27 cellular contexts compared by ENCODE assay signal in the genomic region with DNA sequence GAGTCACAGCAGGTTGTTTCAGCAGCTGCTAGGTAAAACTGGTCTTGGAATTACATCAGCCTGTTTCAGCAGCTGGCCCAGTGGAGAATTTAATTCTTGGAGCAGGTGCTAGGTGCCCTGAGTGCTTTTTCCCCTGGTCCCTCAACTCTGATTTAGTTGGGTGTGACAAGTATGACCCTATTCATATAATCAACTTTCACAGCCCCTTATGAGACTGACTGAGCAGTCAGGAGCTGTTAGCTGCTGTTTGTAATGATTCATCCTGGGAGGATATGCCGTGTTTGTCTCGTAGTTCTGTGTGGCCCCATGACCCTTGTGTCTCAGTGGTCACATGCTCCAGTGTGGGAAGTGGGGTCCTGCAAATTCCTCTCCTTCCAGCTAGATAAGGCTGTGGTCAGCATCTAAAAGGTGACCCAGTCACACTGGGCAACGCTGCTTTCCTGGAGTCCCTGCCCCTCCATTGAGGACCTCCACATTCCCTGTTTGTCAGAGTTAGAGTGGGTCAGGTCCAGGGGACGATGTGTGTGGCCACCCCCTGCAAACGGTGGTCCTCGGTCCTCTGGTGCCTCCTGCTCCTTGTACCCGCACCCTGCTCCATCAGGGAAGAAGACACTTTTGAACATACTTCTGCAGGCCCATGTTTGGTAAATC. TPM values are rescaled to one million over a fixed set of nuclear protein-coding genes. Genes with fewer than 3 reads are reported as not detected.
DNase-seq lines count a peak whose midpoint lies in the region; ATAC-seq, FAIRE-seq and TF ChIP-seq lines count a peak whose summit lies in the region.
"Had no signal": no experiment of that assay in that cellular context is flagged by ENCODE, and none has a peak within 500 bp of the region (broad histone marks: within the 10 kb centered on the region; RNA-seq: fewer than 3 reads in every experiment).

No MANE protein-coding gene starts in this region.

- no peak for TF ChIP-seq POLR2A in K562 (conservative IDR thresholded peaks at IDR 0.05)

- intact Hi-C loops in K562 (cut with micrococcal nuclease), result loop anchor here (5.0 kb wide), 2 partner anchors 125 to 295 kb away; no protein-coding TSS in a partner anchor

- in situ Hi-C loops in K562 (cut with MboI), result loop anchor here (10.0 kb wide), 1 partner anchor 1962 kb away; no protein-coding TSS in a partner anchor

- no peak for FAIRE-seq in K562 (lab: Jason Lieb, UNC)
- FAIRE-seq: GM12878, HTR-8/SVneo had no signal

- no peak overlapping the region for H2AFZ ChIP-seq in K562 (ENCODE audit: low read depth, low read length)

- ATAC-seq in K562 (peak; percentile 11; the same call in 1 of the 3 replicates), HG03460 (IDR thresholded peaks at IDR 0.05; ENCODE audit: unreplicated experiment) (no peak), GM18858 (IDR thresholded peaks at IDR 0.05; ENCODE audit: unreplicated experiment) (no peak)
- ATAC-seq: activated CD8-positive, alpha-beta T cell treated with anti-CD3 and anti-CD28 coated beads for 36 hours; activated naive CD4-positive, alpha-beta T cell treated with anti-CD3 and anti-CD28 coated beads, Interleukin-2, amount 50 U/mL, for 72 hours; activated T-cell treated with anti-CD3 and anti-CD28 coated beads, Interleukin-2, amount 50 U/mL, for 4 hours; GM12878; lower lobe of right lung; naive thymus-derived CD4-positive, alpha-beta T cell; WTC11 had no signal

- H3K79me2 ChIP-seq in K562 (ENCODE audit: control insufficient read depth, insufficient read depth, low read length), result no peaks in the 10 kb centered on the region

- H3K9me1 ChIP-seq in K562 (ENCODE audit: control insufficient read depth, insufficient read depth, low read length), result no peaks in the 10 kb centered on the region

- no TSS peak for BruUV-seq in K562 (replicated peaks; lab: Mats Ljungman, UMichigan)

- no peaks in the 10 kb centered on the region for H4K20me1 ChIP-seq in K562 (replicated peaks; ENCODE audit: control insufficient read depth, insufficient read depth, low read length)

- no peak for TF ChIP-seq CTCF in K562 (IDR thresholded peaks at IDR 0.05 in 2 of 3, conservative IDR thresholded peaks at IDR 0.05 in 1 of 3; ENCODE audit: insufficient read depth in 2 of 3, low read depth in 1 of 3, low read length in 3 of 3)

- no peak for TF ChIP-seq EP300 in K562 (IDR thresholded peaks at IDR 0.05; ENCODE audit: low read length)

- peak; percentile 39 for DNase-seq in EL
- peak; percentile 8 for DNase-seq in M059J (ENCODE audit: low read depth)
- DNase-seq in K562 (ENCODE audit: extremely low read depth in 1 of 4, low spot score in 3 of 4), result peak in 1 of 4 experiments; percentile 50
- DNase-seq in kidney glomerular epithelial cell (lab: John Stamatoyannopoulos, UW), result peak; percentile 63
- no peak for DNase-seq in CD1c-positive myeloid dendritic cell (ENCODE audit: extremely low spot score)
- no peak for DNase-seq in activated gamma-delta T cell treated with Interleukin-2 at 50 U/mL for 16 hours
- DNase-seq: activated CD8-positive, alpha-beta T cell treated with anti-CD3 and anti-CD28 coated beads for 36 hours; activated T-cell treated with anti-CD3 and anti-CD28 coated beads, Interleukin-2, amount 50 U/mL, for 4 hours; COR-L47; GDM1; naive thymus-derived CD4-positive, alpha-beta T cell; NCI-H187; NCI-H524; OCI-M1; SIG-M5; stimulated activated CD8-positive, alpha-beta memory T cell treated with anti-CD3 and anti-CD28 coated beads, Interleukin-4, amount 100 ng/mL, for 48 hours; T-helper 2 cell had no signal

- H3K36me3 ChIP-seq in K562 (ENCODE audit: control insufficient read depth, insufficient read depth, low read length), result peaks cover 82% of the 10 kb centered on the region
- H3K36me3 ChIP-seq: lower lobe of right lung had no signal

- no peak overlapping the region for H3K4me2 ChIP-seq in K562 (ENCODE audit: insufficient read depth, low read length)
- H3K4me2 ChIP-seq: smooth muscle cell had no signal

- no peak overlapping the region for H3K4me3 ChIP-seq in K562
- H3K4me3 ChIP-seq: GM12878, lower lobe of right lung, smooth muscle cell had no signal

- WGBS in K562 (ENCODE audit: insufficient coverage, low coverage, missing lambda C conversion rate), result 53% methylated on average over 7 of the region's 7 CpGs

- no peak for TF ChIP-seq RAD21 in K562 (CRISPR knock-in tag; conservative IDR thresholded peaks at IDR 0.05 in 1 of 2, IDR thresholded peaks at IDR 0.05 in 1 of 2)

- H3K27me3 ChIP-seq in K562 (ENCODE audit: control insufficient read depth in 2 of 2, insufficient read depth in 2 of 2, low read length in 2 of 2), result no peaks in the 10 kb centered on the region

- CTCF ChIA-PET in K562 (lab: Yijun Ruan, JAX; ENCODE audit: low intra/inter-chr PET ratio), result interaction anchor here (2.7 kb wide), 1 partner anchor 207 kb away, joined by 31 read pairs; no protein-coding TSS in a partner anchor

- H3K27ac ChIP-seq in K562 (ENCODE audit: extremely low read depth, low read depth, low read length), result peak overlapping the region; percentile 22; the same call in 1 of the 3 replicates
- H3K27ac ChIP-seq: lower lobe of right lung had no signal

- no peaks in the 10 kb centered on the region for H3K9me3 ChIP-seq in K562 (replicated peaks; ENCODE audit: control insufficient read depth, insufficient read depth, low read depth, low read length)
- H3K9me3 ChIP-seq: lower lobe of right lung had no signal

- H3K9ac ChIP-seq in K562 (ENCODE audit: insufficient read depth in 1 of 2, low read depth in 2 of 2, low read length in 2 of 2), result no peak overlapping the region; a peak in 1 of 4 replicates

- POLR2A ChIA-PET in K562 (lab: Yijun Ruan, JAX), result interaction anchor here (0.6 kb wide), 2 partner anchors 63 to 510 kb away, joined by 4 read pairs; no protein-coding TSS in a partner anchor

- H3K4me1 ChIP-seq in K562 (replicated peaks in 1 of 2; ENCODE audit: control insufficient read depth in 2 of 2, insufficient read depth in 2 of 2, low read length in 2 of 2), result peaks cover 25 to 41% of the 10 kb centered on the region in 2 experiments

TF ChIP-seq in K562, 482 proteins besides CTCF, POLR2A, EP300 and RAD21 (continues in another document):
- TF ChIP-seq ZNF589 (CRISPR knock-in tag; IDR thresholded peaks at IDR 0.05; ENCODE audit: low read depth), result peak; percentile 21; the same call in 1 of the 2 replicates
- TF ChIP-seq ZEB2 (IDR thresholded peaks at IDR 0.05), result 0 out of 2 replicates have a peak, but pooled peaks have one; percentile 24
- no peak for TF ChIP-seq ZNF165 (CRISPR knock-in tag; IDR thresholded peaks at IDR 0.05; ENCODE audit: borderline replicate concordance)
- TF ChIP-seq, protein P1, sequence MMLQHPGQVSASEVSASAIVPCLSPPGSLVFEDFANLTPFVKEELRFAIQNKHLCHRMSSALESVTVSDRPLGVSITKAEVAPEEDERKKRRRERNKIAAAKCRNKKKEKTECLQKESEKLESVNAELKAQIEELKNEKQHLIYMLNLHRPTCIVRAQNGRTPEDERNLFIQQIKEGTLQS (IDR thresholded peaks at IDR 0.05), result peak; percentile 49
- TF ChIP-seq, protein P1 (CRISPR knock-in tag; conservative IDR thresholded peaks at IDR 0.05), result no peak
- no peak for TF ChIP-seq KAT2B (IDR thresholded peaks at IDR 0.05; ENCODE audit: low read depth, low read length)
- TF ChIP-seq POLR2B (IDR thresholded peaks at IDR 0.05; ENCODE audit: low read depth, partially characterized antibody), result peak; percentile 10

RNA-seq across cellular contexts. Expression of a gene that starts 28.3 kb away (rescaled TPM):
- total RNA-seq in M059J (2014; rRNA removed; shearing (Covaris generic)), result not detected in 2 replicates
- not detected in 2 replicates for total RNA-seq in K562 (2011; cell fraction: chromatin; rRNA removed; ENCODE audit: low replicate concordance)
- total RNA-seq in K562 (2011; cell fraction: nucleolus; rRNA removed), result not detected in 2 replicates
- not detected in 2 replicates for total RNA-seq in K562 (2011; cell fraction: nucleoplasm; rRNA removed)
- not detected in 2 replicates for total RNA-seq in K562 (2014; rRNA removed)
- total RNA-seq in K562 (2014; rRNA removed; fragmentation: Illumina TruSeq; extraction: Trizol), result not detected in 2 replicates
- total RNA-seq in K562 (2015; rRNA removed; fragmentation: Illumina TruSeq; extraction: Trizol), result not detected in 2 replicates
- total RNA-seq in K562 (2021), result not detected in 2 replicates
- not detected in 2 replicates for polyA plus RNA-seq in K562 (2011; rRNA removed)
- polyA plus RNA-seq in K562 (2011; cell fraction: cytosol; rRNA removed), result not detected in 2 replicates
- not detected in 2 replicates for polyA plus RNA-seq in K562 (2011; cell fraction: nucleus; rRNA removed)
- not detected in 2 replicates for polyA plus RNA-seq in K562 (2012)
- not detected in 2 replicates for polyA plus RNA-seq in K562 (2014; fragmentation: Illumina TruSeq; extraction: Trizol)
- not detected for polyA plus RNA-seq in K562 (2014; fragmentation: Nextera tagmentation; extraction: Ambion mirVana)
- not detected in 2 replicates for polyA plus RNA-seq in K562 (2014; rRNA removed)
- polyA minus RNA-seq in K562 (2011; rRNA and poly(A)+ RNA removed), result not detected in 2 replicates
- not detected in 2 replicates for polyA minus RNA-seq in K562 (2011; cell fraction: cytosol; rRNA and poly(A)+ RNA removed)
- not detected in 2 replicates for polyA minus RNA-seq in K562 (2011; cell fraction: nucleus; rRNA and poly(A)+ RNA removed)
- total RNA-seq: activated CD8-positive, alpha-beta T cell treated with anti-CD3 and anti-CD28 coated beads for 36 hours; activated naive CD4-positive, alpha-beta T cell treated with anti-CD3 and anti-CD28 coated beads, Interleukin-2, amount 50 U/mL, for 72 hours; activated T-cell treated with anti-CD3 and anti-CD28 coated beads, Interleukin-2, amount 50 U/mL, for 4 hours; glomerular endothelial cell; GM12878; lower lobe of right lung; naive thymus-derived CD4-positive, alpha-beta T cell; smooth muscle cell; WTC11 had no signal
- polyA plus RNA-seq: esophagus; GM12878; naive thymus-derived CD4-positive, alpha-beta T cell; smooth muscle cell had no signal

RNA-seq across cellular contexts. Expression of a gene that starts 58.9 kb away (rescaled TPM):
- total RNA-seq in M059J (2014; rRNA removed; shearing (Covaris generic)), result 25.8 and 26.5 TPM in 2 replicates
- 37.0 and 55.4 TPM in 2 replicates for total RNA-seq in K562 (2011; cell fraction: chromatin; rRNA removed; ENCODE audit: low replicate concordance)
- 23.6 and 26.2 TPM in 2 replicates for total RNA-seq in K562 (2011; cell fraction: nucleolus; rRNA removed)
- total RNA-seq in K562 (2011; cell fraction: nucleoplasm; rRNA removed), result 42.4 and 57.2 TPM in 2 replicates
- total RNA-seq in K562 (2014; rRNA removed), result 7.2 and 7.8 TPM in 2 replicates
- total RNA-seq in K562 (2014; rRNA removed; fragmentation: Illumina TruSeq; extraction: Trizol), result 11.2 and 12.6 TPM in 2 replicates
- 8.7 and 9.2 TPM in 2 replicates for total RNA-seq in K562 (2015; rRNA removed; fragmentation: Illumina TruSeq; extraction: Trizol)
- 11.4 and 18.0 TPM in 2 replicates for total RNA-seq in K562 (2021)
- 6.8 and 9.5 TPM in 2 replicates for polyA plus RNA-seq in K562 (2011; rRNA removed)
- 4.0 and 6.0 TPM in 2 replicates for polyA plus RNA-seq in K562 (2011; cell fraction: cytosol; rRNA removed)
- polyA plus RNA-seq in K562 (2011; cell fraction: nucleus; rRNA removed), result 10.9 and 11.4 TPM in 2 replicates
- polyA plus RNA-seq in K562 (2012), result 6.8 and 10.3 TPM in 2 replicates
- 6.3 and 6.5 TPM in 2 replicates for polyA plus RNA-seq in K562 (2014; fragmentation: Illumina TruSeq; extraction: Trizol)
- 1 to 10 TPM; 8.5 to 9.1 TPM for polyA plus RNA-seq in K562 (2014; fragmentation: Nextera tagmentation; extraction: Ambion mirVana)
- 5.3 and 6.0 TPM in 2 replicates for polyA plus RNA-seq in K562 (2014; rRNA removed)
- 26.6 and 27.8 TPM in 2 replicates for polyA minus RNA-seq in K562 (2011; rRNA and poly(A)+ RNA removed)
- 5.7 and 6.1 TPM in 2 replicates for polyA minus RNA-seq in K562 (2011; cell fraction: cytosol; rRNA and poly(A)+ RNA removed)
- 7.0 and 12.2 TPM in 2 replicates for polyA minus RNA-seq in K562 (2011; cell fraction: nucleus; rRNA and poly(A)+ RNA removed)

Comparison
In these comparisons a context has a peak if more than half of its experiments do, and no peak if none do; other contexts are left out.
1. DNase-seq: peak in EL (single experiment), M059J (single experiment) and kidney glomerular epithelial cell (single experiment); none in CD1c-positive myeloid dendritic cell (single experiment) and activated gamma-delta T cell treated with Interleukin-2 at 50 U/mL for 16 hours (single experiment).